Comparison of ENCODE assay signal across 9 cellular contexts in the genomic region with DNA sequence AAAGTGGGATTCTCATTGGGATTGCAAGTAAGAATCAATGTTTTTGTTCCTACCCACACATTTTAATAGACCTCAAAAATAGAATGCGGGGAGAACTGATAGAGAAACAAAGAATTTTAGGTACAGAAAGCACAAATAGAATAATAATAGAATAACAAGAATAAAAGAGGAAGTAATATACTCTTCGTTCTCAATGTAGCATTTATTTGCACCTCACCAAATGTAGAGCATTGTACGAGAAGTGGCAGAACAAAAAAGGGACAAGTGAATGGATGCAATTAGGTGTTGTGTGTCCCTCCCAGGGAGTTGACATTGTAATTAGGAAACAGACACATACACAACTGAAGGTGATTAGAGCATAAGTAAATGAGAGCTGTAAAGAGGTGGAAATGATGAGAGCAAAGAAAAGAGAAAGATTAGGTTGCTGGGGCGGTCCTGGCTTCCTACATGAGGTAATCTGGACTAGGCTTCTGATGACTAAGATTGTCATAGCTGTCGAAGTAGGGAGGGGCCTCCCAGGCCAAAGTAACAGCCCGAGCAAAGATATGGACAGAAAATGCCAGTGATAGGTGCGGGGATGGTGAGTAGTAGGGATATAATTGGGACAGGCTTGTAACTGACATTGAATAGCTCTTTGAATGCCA. TPM values are rescaled to one million over a fixed set of nuclear protein-coding genes. Genes with fewer than 3 reads are reported as not detected.
DNase-seq lines count a peak whose midpoint lies in the region; ATAC-seq and TF ChIP-seq lines count a peak whose summit lies in the region.
"Had no signal": no experiment of that assay in that cellular context is flagged by ENCODE, and none has a peak within 500 bp of the region (broad histone marks: within the 10 kb centered on the region; RNA-seq: fewer than 3 reads in every experiment).

No MANE protein-coding gene starts in this region.

- H3K27ac ChIP-seq in Karpas-422 (ENCODE audit: low read length) (peak overlapping the region; percentile 80), left ventricle myocardium inferior (replicated peaks) (peak overlapping the region; percentile 15), testis (no peak overlapping the region)

- 54 to 68% methylated on average over 7 of the region's 7 CpGs for WGBS in testis, 2 donors

- no peak for TF ChIP-seq CTCF in left ventricle myocardium inferior (IDR thresholded peaks at IDR 0.05; ENCODE audit: borderline replicate concordance)
- TF ChIP-seq CTCF in testis (IDR thresholded peaks at IDR 0.05): no peak

- peak overlapping the region; percentile 40 for H3K4me2 ChIP-seq in Karpas-422 (ENCODE audit: low read depth, low read length, poor library complexity, severe bottlenecking)

- peaks cover 97% of the 10 kb centered on the region for H3K79me2 ChIP-seq in Karpas-422 (ENCODE audit: low read length)

- no peak overlapping the region for H3K9ac ChIP-seq in Karpas-422 (ENCODE audit: low read length)

- no peak overlapping the region for H3K4me3 ChIP-seq in Karpas-422 (ENCODE audit: low read length)
- H3K4me3 ChIP-seq in left ventricle myocardium inferior: no peak overlapping the region
- no peak overlapping the region for H3K4me3 ChIP-seq in testis

- intact Hi-C loops in left ventricle myocardium inferior (cut with micrococcal nuclease) (no loop called here), testis (cut with DNase I; ENCODE audit: low total_unique reads) (no loop called here)

- TF ChIP-seq POLR2A in testis (IDR thresholded peaks at IDR 0.05): no peak

- peak; percentile 13 for DNase-seq in COR-L47 (lab: John Stamatoyannopoulos, UW)
- peak; percentile 55 for DNase-seq in Karpas-422
- DNase-seq in left ventricle myocardium inferior: no peak
- DNase-seq in SIG-M5 (lab: John Stamatoyannopoulos, UW): no peak
- DNase-seq in inferior parietal cortex (ENCODE audit: extremely low spot score): no peak
- no peak for DNase-seq in testis
- DNase-seq: caudate nucleus had no signal

- H3K36me3 ChIP-seq in Karpas-422 (ENCODE audit: insufficient read depth, low read length) (0 out of 2 replicates have a peak, but pooled peaks cover 2% of the 10 kb centered on the region), left ventricle myocardium inferior (no peaks in the 10 kb centered on the region), testis (ENCODE audit: low read depth, missing control alignments) (no peaks in the 10 kb centered on the region)

- H3K27me3 ChIP-seq in Karpas-422 (ENCODE audit: low read length) (no peaks in the 10 kb centered on the region), left ventricle myocardium inferior (ENCODE audit: low read depth) (no peaks in the 10 kb centered on the region), testis (no peaks in the 10 kb centered on the region)

- no peaks in the 10 kb centered on the region for H3K9me2 ChIP-seq in Karpas-422 (replicated peaks; ENCODE audit: insufficient read depth, low read length)

- H2AFZ ChIP-seq in Karpas-422 (ENCODE audit: low read length): no peak overlapping the region

- peaks cover 20% of the 10 kb centered on the region for H4K20me1 ChIP-seq in Karpas-422 (ENCODE audit: insufficient read depth, low read depth, low read length)

- ATAC-seq in GM19438 (IDR thresholded peaks at IDR 0.05; ENCODE audit: low read depth, unreplicated experiment) (peak; percentile 46), HG03457 (IDR thresholded peaks at IDR 0.05; ENCODE audit: unreplicated experiment) (no peak)

- no peaks in the 10 kb centered on the region for H3K9me3 ChIP-seq in Karpas-422 (ENCODE audit: low read length)
- H3K9me3 ChIP-seq in left ventricle myocardium inferior (replicated peaks): no peaks in the 10 kb centered on the region
- no peaks in the 10 kb centered on the region for H3K9me3 ChIP-seq in testis

- H3K4me1 ChIP-seq in Karpas-422 (ENCODE audit: low read length): peaks cover 74% of the 10 kb centered on the region
- peaks cover 76% of the 10 kb centered on the region for H3K4me1 ChIP-seq in left ventricle myocardium inferior
- no peaks in the 10 kb centered on the region for H3K4me1 ChIP-seq in testis

RNA-seq across cellular contexts. Expression of gene RAB9A, which starts 10.4 kb away (rescaled TPM):
- total RNA-seq in Karpas-422 (2014; rRNA removed; shearing (Covaris generic); ENCODE audit: low replicate concordance): 56.6 and 59.3 TPM in 2 replicates
- total RNA-seq in left ventricle myocardium inferior (22.2 TPM), testis (10 to 100 TPM; 12.9 to 13.1 TPM)
- 13.2 TPM for polyA plus RNA-seq in testis (ENCODE audit: insufficient read depth, low read depth, low replicate concordance)

RNA-seq across cellular contexts. Expression of gene TRAPPC2, which starts 35.1 kb away (rescaled TPM):
- 29.5 and 60.5 TPM in 2 replicates for total RNA-seq in Karpas-422 (2014; rRNA removed; shearing (Covaris generic); ENCODE audit: low replicate concordance)
- total RNA-seq in left ventricle myocardium inferior (7.2 TPM), testis (1 to 10 TPM; 8.7 to 9.7 TPM)
- polyA plus RNA-seq in testis (ENCODE audit: insufficient read depth, low read depth, low replicate concordance): 7.1 TPM

RNA-seq across cellular contexts. Expression of gene OFD1, which starts 35.2 kb away (rescaled TPM):
- total RNA-seq in Karpas-422 (2014; rRNA removed; shearing (Covaris generic); ENCODE audit: low replicate concordance): 68.4 and 76.3 TPM in 2 replicates
- total RNA-seq in left ventricle myocardium inferior (10.6 TPM), testis (10 to 100 TPM; 36.3 to 39.7 TPM)
- 11.5 TPM for polyA plus RNA-seq in testis (ENCODE audit: insufficient read depth, low read depth, low replicate concordance)

RNA-seq across cellular contexts. Expression of gene TCEANC, which starts 46.4 kb away (rescaled TPM):
- 3.4 and 4.3 TPM in 2 replicates for total RNA-seq in Karpas-422 (2014; rRNA removed; shearing (Covaris generic); ENCODE audit: low replicate concordance)
- total RNA-seq in left ventricle myocardium inferior (7.9 TPM), testis (1 to 10 TPM; 4.8 to 5.6 TPM)
- 2.1 TPM for polyA plus RNA-seq in testis (ENCODE audit: insufficient read depth, low read depth, low replicate concordance)

Comparison
In these comparisons a context has a peak if more than half of its experiments do, and no peak if none do; other contexts are left out.
1. DNase-seq: peak in COR-L47 (single experiment) and Karpas-422 (single experiment); none in left ventricle myocardium inferior (single experiment), SIG-M5 (single experiment), inferior parietal cortex (single experiment) and testis (single experiment).
2. H3K27ac ChIP-seq: peak in Karpas-422 (single experiment) and left ventricle myocardium inferior (single experiment); none in testis (0 of 2).